Comparison of ENCODE assay signal across 1 cellular context in the genomic region with DNA sequence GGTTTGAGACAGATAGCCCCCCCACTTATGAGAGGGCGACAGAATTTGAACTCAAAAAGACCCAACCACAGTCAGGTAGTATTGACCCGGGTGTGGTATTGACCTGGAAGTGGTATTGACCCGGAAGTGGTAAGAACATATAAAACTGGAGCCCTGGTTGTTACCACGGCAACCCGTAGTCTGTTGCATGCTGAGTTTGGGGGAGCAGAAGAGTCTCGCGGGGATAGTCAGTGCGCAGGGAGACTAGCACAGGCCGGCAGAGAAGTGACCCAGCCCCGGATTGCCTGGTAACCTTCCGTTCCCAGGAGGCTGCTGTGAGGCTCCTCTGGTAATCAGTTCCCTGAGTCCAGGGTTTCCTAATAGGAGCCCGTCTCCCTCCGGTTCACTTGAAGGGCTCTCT.
TF ChIP-seq lines count a peak whose summit lies in the region.

No MANE protein-coding gene starts in this region.

TF ChIP-seq in HepG2, 621 proteins besides CTCF, POLR2A, EP300 and RAD21 (continued from another document):
- TF ChIP-seq NR2C2 (CRISPR knock-in tag; IDR thresholded peaks at IDR 0.05; ENCODE audit: borderline replicate concordance) (peak; percentile 95), ARID4A (CRISPR knock-in tag; IDR thresholded peaks at IDR 0.05; ENCODE audit: borderline replicate concordance) (no peak), ZNF329 (CRISPR knock-in tag; IDR thresholded peaks at IDR 0.05; ENCODE audit: low read depth) (no peak), ZNF180 (CRISPR knock-in tag; IDR thresholded peaks at IDR 0.05; ENCODE audit: borderline replicate concordance, low read depth) (no peak), ZNF17 (CRISPR knock-in tag; IDR thresholded peaks at IDR 0.05) (no peak), ARNT2 (CRISPR knock-in tag; IDR thresholded peaks at IDR 0.05; ENCODE audit: low read depth) (no peak), POLR2AphosphoS2 (IDR thresholded peaks at IDR 0.05; ENCODE audit: low read depth, low read length) (no peak), HMG20A (CRISPR knock-in tag; IDR thresholded peaks at IDR 0.05; ENCODE audit: borderline replicate concordance) (no peak), HNF4G (IDR thresholded peaks at IDR 0.05; ENCODE audit: borderline replicate concordance, low read depth, low read length) (no peak), HNF4G (CRISPR knock-in tag; IDR thresholded peaks at IDR 0.05; ENCODE audit: borderline replicate concordance, low read depth) (no peak), HOXD1 (CRISPR knock-in tag; IDR thresholded peaks at IDR 0.05) (0 out of 2 replicates have a peak, but pooled peaks have one; percentile 22), PAX8 (CRISPR knock-in tag; IDR thresholded peaks at IDR 0.05; ENCODE audit: borderline replicate concordance) (no peak), ZNF766 (CRISPR knock-in tag; IDR thresholded peaks at IDR 0.05; ENCODE audit: borderline replicate concordance) (no peak), PAF1 (CRISPR knock-in tag; IDR thresholded peaks at IDR 0.05) (no peak), ZNF234 (CRISPR knock-in tag; conservative IDR thresholded peaks at IDR 0.05) (no peak), PPARG (CRISPR knock-in tag; conservative IDR thresholded peaks at IDR 0.05) (no peak), ZBTB7A (CRISPR knock-in tag; IDR thresholded peaks at IDR 0.05) (0 out of 2 replicates have a peak, but pooled peaks have one; percentile 18), ZNF761 (CRISPR knock-in tag; conservative IDR thresholded peaks at IDR 0.05) (no peak), ZNF451 (CRISPR knock-in tag; IDR thresholded peaks at IDR 0.05) (no peak), ZNF430 (CRISPR knock-in tag; IDR thresholded peaks at IDR 0.05) (no peak)
- TF ChIP-seq, protein P1, sequence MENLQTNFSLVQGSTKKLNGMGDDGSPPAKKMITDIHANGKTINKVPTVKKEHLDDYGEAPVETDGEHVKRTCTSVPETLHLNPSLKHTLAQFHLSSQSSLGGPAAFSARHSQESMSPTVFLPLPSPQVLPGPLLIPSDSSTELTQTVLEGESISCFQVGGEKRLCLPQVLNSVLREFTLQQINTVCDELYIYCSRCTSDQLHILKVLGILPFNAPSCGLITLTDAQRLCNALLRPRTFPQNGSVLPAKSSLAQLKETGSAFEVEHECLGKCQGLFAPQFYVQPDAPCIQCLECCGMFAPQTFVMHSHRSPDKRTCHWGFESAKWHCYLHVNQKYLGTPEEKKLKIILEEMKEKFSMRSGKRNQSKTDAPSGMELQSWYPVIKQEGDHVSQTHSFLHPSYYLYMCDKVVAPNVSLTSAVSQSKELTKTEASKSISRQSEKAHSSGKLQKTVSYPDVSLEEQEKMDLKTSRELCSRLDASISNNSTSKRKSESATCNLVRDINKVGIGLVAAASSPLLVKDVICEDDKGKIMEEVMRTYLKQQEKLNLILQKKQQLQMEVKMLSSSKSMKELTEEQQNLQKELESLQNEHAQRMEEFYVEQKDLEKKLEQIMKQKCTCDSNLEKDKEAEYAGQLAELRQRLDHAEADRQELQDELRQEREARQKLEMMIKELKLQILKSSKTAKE (CRISPR knock-in tag; IDR thresholded peaks at IDR 0.05; ENCODE audit: borderline replicate concordance) = no peak
- TF ChIP-seq, protein P2, sequence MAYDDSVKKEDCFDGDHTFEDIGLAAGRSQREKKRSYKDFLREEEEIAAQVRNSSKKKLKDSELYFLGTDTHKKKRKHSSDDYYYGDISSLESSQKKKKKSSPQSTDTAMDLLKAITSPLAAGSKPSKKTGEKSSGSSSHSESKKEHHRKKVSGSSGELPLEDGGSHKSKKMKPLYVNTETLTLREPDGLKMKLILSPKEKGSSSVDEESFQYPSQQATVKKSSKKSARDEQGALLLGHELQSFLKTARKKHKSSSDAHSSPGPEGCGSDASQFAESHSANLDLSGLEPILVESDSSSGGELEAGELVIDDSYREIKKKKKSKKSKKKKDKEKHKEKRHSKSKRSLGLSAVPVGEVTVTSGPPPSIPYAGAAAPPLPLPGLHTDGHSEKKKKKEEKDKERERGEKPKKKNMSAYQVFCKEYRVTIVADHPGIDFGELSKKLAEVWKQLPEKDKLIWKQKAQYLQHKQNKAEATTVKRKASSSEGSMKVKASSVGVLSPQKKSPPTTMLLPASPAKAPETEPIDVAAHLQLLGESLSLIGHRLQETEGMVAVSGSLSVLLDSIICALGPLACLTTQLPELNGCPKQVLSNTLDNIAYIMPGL (CRISPR knock-in tag; IDR thresholded peaks at IDR 0.05; ENCODE audit: borderline replicate concordance in 1 of 2, low read depth in 1 of 2) = 0 out of 4 replicates have a peak, but pooled peaks of 1 of the 2 experiments have one; percentile 4
- TF ChIP-seq, protein P3, sequence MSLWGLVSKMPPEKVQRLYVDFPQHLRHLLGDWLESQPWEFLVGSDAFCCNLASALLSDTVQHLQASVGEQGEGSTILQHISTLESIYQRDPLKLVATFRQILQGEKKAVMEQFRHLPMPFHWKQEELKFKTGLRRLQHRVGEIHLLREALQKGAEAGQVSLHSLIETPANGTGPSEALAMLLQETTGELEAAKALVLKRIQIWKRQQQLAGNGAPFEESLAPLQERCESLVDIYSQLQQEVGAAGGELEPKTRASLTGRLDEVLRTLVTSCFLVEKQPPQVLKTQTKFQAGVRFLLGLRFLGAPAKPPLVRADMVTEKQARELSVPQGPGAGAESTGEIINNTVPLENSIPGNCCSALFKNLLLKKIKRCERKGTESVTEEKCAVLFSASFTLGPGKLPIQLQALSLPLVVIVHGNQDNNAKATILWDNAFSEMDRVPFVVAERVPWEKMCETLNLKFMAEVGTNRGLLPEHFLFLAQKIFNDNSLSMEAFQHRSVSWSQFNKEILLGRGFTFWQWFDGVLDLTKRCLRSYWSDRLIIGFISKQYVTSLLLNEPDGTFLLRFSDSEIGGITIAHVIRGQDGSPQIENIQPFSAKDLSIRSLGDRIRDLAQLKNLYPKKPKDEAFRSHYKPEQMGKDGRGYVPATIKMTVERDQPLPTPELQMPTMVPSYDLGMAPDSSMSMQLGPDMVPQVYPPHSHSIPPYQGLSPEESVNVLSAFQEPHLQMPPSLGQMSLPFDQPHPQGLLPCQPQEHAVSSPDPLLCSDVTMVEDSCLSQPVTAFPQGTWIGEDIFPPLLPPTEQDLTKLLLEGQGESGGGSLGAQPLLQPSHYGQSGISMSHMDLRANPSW (CRISPR knock-in tag; IDR thresholded peaks at IDR 0.05; ENCODE audit: borderline replicate concordance) = no peak
- TF ChIP-seq, protein P4, sequence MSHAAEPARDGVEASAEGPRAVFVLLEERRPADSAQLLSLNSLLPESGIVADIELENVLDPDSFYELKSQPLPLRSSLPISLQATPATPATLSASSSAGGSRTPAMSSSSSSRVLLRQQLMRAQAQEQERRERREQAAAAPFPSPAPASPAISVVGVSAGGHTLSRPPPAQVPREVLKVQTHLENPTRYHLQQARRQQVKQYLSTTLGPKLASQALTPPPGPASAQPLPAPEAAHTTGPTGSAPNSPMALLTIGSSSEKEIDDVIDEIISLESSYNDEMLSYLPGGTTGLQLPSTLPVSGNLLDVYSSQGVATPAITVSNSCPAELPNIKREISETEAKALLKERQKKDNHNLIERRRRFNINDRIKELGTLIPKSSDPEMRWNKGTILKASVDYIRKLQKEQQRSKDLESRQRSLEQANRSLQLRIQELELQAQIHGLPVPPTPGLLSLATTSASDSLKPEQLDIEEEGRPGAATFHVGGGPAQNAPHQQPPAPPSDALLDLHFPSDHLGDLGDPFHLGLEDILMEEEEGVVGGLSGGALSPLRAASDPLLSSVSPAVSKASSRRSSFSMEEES (CRISPR knock-in tag; IDR thresholded peaks at IDR 0.05) = no peak
- TF ChIP-seq, protein P5, sequence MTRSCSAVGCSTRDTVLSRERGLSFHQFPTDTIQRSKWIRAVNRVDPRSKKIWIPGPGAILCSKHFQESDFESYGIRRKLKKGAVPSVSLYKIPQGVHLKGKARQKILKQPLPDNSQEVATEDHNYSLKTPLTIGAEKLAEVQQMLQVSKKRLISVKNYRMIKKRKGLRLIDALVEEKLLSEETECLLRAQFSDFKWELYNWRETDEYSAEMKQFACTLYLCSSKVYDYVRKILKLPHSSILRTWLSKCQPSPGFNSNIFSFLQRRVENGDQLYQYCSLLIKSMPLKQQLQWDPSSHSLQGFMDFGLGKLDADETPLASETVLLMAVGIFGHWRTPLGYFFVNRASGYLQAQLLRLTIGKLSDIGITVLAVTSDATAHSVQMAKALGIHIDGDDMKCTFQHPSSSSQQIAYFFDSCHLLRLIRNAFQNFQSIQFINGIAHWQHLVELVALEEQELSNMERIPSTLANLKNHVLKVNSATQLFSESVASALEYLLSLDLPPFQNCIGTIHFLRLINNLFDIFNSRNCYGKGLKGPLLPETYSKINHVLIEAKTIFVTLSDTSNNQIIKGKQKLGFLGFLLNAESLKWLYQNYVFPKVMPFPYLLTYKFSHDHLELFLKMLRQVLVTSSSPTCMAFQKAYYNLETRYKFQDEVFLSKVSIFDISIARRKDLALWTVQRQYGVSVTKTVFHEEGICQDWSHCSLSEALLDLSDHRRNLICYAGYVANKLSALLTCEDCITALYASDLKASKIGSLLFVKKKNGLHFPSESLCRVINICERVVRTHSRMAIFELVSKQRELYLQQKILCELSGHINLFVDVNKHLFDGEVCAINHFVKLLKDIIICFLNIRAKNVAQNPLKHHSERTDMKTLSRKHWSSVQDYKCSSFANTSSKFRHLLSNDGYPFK (CRISPR knock-in tag; IDR thresholded peaks at IDR 0.05; ENCODE audit: borderline replicate concordance) = no peak
